ENCODE assay signal across 8 cellular contexts in the genomic region with DNA sequence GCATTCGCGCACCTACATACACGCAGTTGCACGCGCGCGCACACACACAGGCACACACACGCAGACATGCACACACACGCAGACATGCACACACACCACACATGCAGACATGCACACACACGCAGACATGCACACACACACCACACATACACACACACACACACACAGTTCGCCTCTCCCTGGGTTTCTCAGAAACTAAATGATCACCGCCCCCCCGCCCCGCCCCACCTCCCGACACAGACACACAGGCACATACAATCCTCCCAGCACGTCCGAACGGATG. TPM values are rescaled to one million over a fixed set of nuclear protein-coding genes. Genes with fewer than 3 reads are reported as not detected.
DNase-seq lines count a peak whose midpoint lies in the region; ATAC-seq and TF ChIP-seq lines count a peak whose summit lies in the region.

No MANE protein-coding gene starts in this region.

- DNase-seq in activated CD4-positive, alpha-beta T cell treated with anti-CD3 and anti-CD28 coated beads for 36 hours = no peak
- no peak for DNase-seq in activated CD4-positive, alpha-beta T cell treated with anti-CD3 and anti-CD28 coated beads for 1 hour
- DNase-seq in activated naive CD4-positive, alpha-beta T cell treated with anti-CD3 and anti-CD28 coated beads, Interleukin-2, amount 50 U/mL, for 16 hours = peak; percentile 24
- DNase-seq in immature natural killer cell (no peak), cerebellar nuclear complex (lab: John Stamatoyannopoulos, UW) (no peak), right lobe of liver (no peak)
- DNase-seq in stimulated activated naive CD8-positive, alpha-beta T cell treated with anti-CD3 and anti-CD28 coated beads, Interleukin-15, amount 100 ng/mL, for 72 hours = no peak

- no peaks in the 10 kb centered on the region for H3K9me3 Mint-ChIP-seq in activated CD4-positive, alpha-beta T cell treated with anti-CD3 and anti-CD28 coated beads for 36 hours (ENCODE audit: low read depth)
- H3K9me3 Mint-ChIP-seq in immature natural killer cell = no peaks in the 10 kb centered on the region
- H3K9me3 Mint-ChIP-seq in stimulated activated naive CD8-positive, alpha-beta T cell treated with anti-CD3 and anti-CD28 coated beads, Interleukin-15, amount 100 ng/mL, for 72 hours = no peaks in the 10 kb centered on the region

- H3K36me3 ChIP-seq in right lobe of liver = no peaks in the 10 kb centered on the region

- H3K4me3 Mint-ChIP-seq in activated CD4-positive, alpha-beta T cell treated with anti-CD3 and anti-CD28 coated beads for 36 hours = peak overlapping the region; percentile 79
- H3K4me3 Mint-ChIP-seq in immature natural killer cell = peak overlapping the region; percentile 87 to 93 (median 90)
- peak overlapping the region; percentile 92 to 96 for H3K4me3 Mint-ChIP-seq in stimulated activated naive CD8-positive, alpha-beta T cell treated with anti-CD3 and anti-CD28 coated beads, Interleukin-15, amount 100 ng/mL, for 72 hours

- no peaks in the 10 kb centered on the region for H3K9me3 ChIP-seq in right lobe of liver

- H3K27ac Mint-ChIP-seq in activated CD4-positive, alpha-beta T cell treated with anti-CD3 and anti-CD28 coated beads for 36 hours = peak overlapping the region; percentile 76
- peak overlapping the region; percentile 54 to 97 (median 81) for H3K27ac Mint-ChIP-seq in immature natural killer cell
- H3K27ac Mint-ChIP-seq in stimulated activated naive CD8-positive, alpha-beta T cell treated with anti-CD3 and anti-CD28 coated beads, Interleukin-15, amount 100 ng/mL, for 72 hours = no peak overlapping the region

- peak overlapping the region in 1 of 3 donors; percentile 65 for H3K4me3 ChIP-seq in right lobe of liver

- POLR2A ChIA-PET in activated CD4-positive, alpha-beta T cell treated with anti-CD3 and anti-CD28 coated beads for 36 hours (lab: Charles Lee) = interaction anchor here (0.7 kb wide), 1 partner anchor 12 kb away, joined by 4 read pairs; no protein-coding TSS in a partner anchor

- H3K4me1 ChIP-seq in right lobe of liver = peaks cover 0 to 20% (median 2%) of the 10 kb centered on the region in 4 donors

- H3K27ac ChIP-seq in right lobe of liver = no peak overlapping the region

- CTCF ChIA-PET in activated CD4-positive, alpha-beta T cell treated with anti-CD3 and anti-CD28 coated beads for 36 hours (lab: Charles Lee) = no interaction called here

- intact Hi-C loops in activated CD4-positive, alpha-beta T cell treated with anti-CD3 and anti-CD28 coated beads for 36 hours (cut with DNase I, micrococcal nuclease) = loop anchor here (1.0 to 10.0 kb wide), 8 partner anchors 53 to 1084 kb away; partner anchors contain the start of gene FARSB (in 1 of the 2)
- intact Hi-C loops in right lobe of liver (cut with DNase I) = loop anchor here (10.0 kb wide), 1 partner anchor 886 kb away; no protein-coding TSS in a partner anchor

- H3K27me3 ChIP-seq in right lobe of liver = peaks cover 3 to 24% of the 10 kb centered on the region in 2 donors

- no peak for TF ChIP-seq POLR2A in right lobe of liver (IDR thresholded peaks at IDR 0.05)

- peaks cover 44% of the 10 kb centered on the region for H3K4me1 Mint-ChIP-seq in activated CD4-positive, alpha-beta T cell treated with anti-CD3 and anti-CD28 coated beads for 36 hours
- H3K4me1 Mint-ChIP-seq in immature natural killer cell = peaks cover 39 to 59% of the 10 kb centered on the region in 2 donors
- H3K4me1 Mint-ChIP-seq in stimulated activated naive CD8-positive, alpha-beta T cell treated with anti-CD3 and anti-CD28 coated beads, Interleukin-15, amount 100 ng/mL, for 72 hours = peaks cover 43% of the 10 kb centered on the region

- peaks cover 2% of the 10 kb centered on the region for H3K36me3 Mint-ChIP-seq in activated CD4-positive, alpha-beta T cell treated with anti-CD3 and anti-CD28 coated beads for 36 hours (ENCODE audit: low read depth)
- H3K36me3 Mint-ChIP-seq in immature natural killer cell = peaks cover 6 to 14% (median 7%) of the 10 kb centered on the region in 3 donors

- WGBS in right lobe of liver (ENCODE audit: insufficient coverage, low coverage, low lambda C conversion rate, missing lambda C conversion rate) = no CpG with 5 or more reads among the region's 18 CpGs

- no peak for ATAC-seq in activated CD4-positive, alpha-beta T cell treated with anti-CD3 and anti-CD28 coated beads for 36 hours
- ATAC-seq in stimulated activated naive CD8-positive, alpha-beta T cell treated with anti-CD3 and anti-CD28 coated beads, Interleukin-15, amount 100 ng/mL, for 72 hours = no peak
- ATAC-seq in HG03097 (IDR thresholded peaks at IDR 0.05; ENCODE audit: low FRiP score, unreplicated experiment) (no peak), right lobe of liver (no peak)

- no peak for TF ChIP-seq CTCF in right lobe of liver (IDR thresholded peaks at IDR 0.05)

- H3K27me3 Mint-ChIP-seq in activated CD4-positive, alpha-beta T cell treated with anti-CD3 and anti-CD28 coated beads for 36 hours = peaks cover 27% of the 10 kb centered on the region
- peaks cover 15 to 32% (median 26%) of the 10 kb centered on the region in 3 donors for H3K27me3 Mint-ChIP-seq in immature natural killer cell (ENCODE audit: low read depth in 3 of 3)
- peaks cover 95% of the 10 kb centered on the region for H3K27me3 Mint-ChIP-seq in stimulated activated naive CD8-positive, alpha-beta T cell treated with anti-CD3 and anti-CD28 coated beads, Interleukin-15, amount 100 ng/mL, for 72 hours

RNA-seq across cellular contexts. Expression of gene EPHA4, which starts 1.1 kb away (rescaled TPM):
- total RNA-seq in activated CD4-positive, alpha-beta T cell treated with anti-CD3 and anti-CD28 coated beads for 36 hours = 1 to 10 TPM; 5.9 to 7.2 TPM
- 10 to 100 TPM in 2 of 3 donors, 1 to 10 TPM in 1; 6.7 to 18.0 (median 14.2) TPM for polyA plus RNA-seq in immature natural killer cell
- total RNA-seq in right lobe of liver = 1 to 10 TPM in 3 of 6 experiments, under 1 TPM in 3; 0.61 to 2.9 (median 1.0) TPM

Comparison
In these comparisons a context has a peak if more than half of its experiments do, and no peak if none do; other contexts are left out.
1. H3K27ac Mint-ChIP-seq: peak in activated CD4-positive, alpha-beta T cell treated with anti-CD3 and anti-CD28 coated beads for 36 hours (single experiment) and immature natural killer cell (6 of 6); none in stimulated activated naive CD8-positive, alpha-beta T cell treated with anti-CD3 and anti-CD28 coated beads, Interleukin-15, amount 100 ng/mL, for 72 hours (0 of 2).
2. Peak in every context shown above with its lines, with median percentiles within 50 percentile points of each other: H3K4me3 Mint-ChIP-seq.